Comparison of ENCODE assay signal across 8 cellular contexts in genomic region chr4:140426610-140427103, GRCh38. TPM values are rescaled to one million over a fixed set of nuclear protein-coding genes. Genes with fewer than 3 reads are reported as not detected.
DNase-seq lines count a peak whose midpoint lies in the region; ATAC-seq and TF ChIP-seq lines count a peak whose summit lies in the region.

No MANE protein-coding gene starts in this region.

- H3K4me3 ChIP-seq in GM06990 (replicated peaks; ENCODE audit: low read depth, low read length) (peak overlapping the region; percentile 75), suprapubic skin (peak overlapping the region; percentile 63)

- H3K4me3 Mint-ChIP-seq in activated naive CD4-positive, alpha-beta T cell treated with anti-CD3 and anti-CD28 coated beads, Interleukin-2, amount 50 U/mL, for 24 hours, result peak overlapping the region; percentile 40

- TF ChIP-seq CTCF in GM06990 (IDR thresholded peaks at IDR 0.05; ENCODE audit: insufficient read depth, low read length, poor library complexity, severe bottlenecking) (peak; percentile 24), suprapubic skin (IDR thresholded peaks at IDR 0.05) (no peak)

- H3K27me3 ChIP-seq in GM06990 (replicated peaks; ENCODE audit: control insufficient read depth, insufficient read depth, low read length) (no peaks in the 10 kb centered on the region), suprapubic skin (peaks cover 19% of the 10 kb centered on the region)

- H3K27ac Mint-ChIP-seq in activated naive CD4-positive, alpha-beta T cell treated with anti-CD3 and anti-CD28 coated beads, Interleukin-2, amount 50 U/mL, for 24 hours, result no peak overlapping the region

- TF ChIP-seq EP300 in suprapubic skin (IDR thresholded peaks at IDR 0.05), result no peak

- DNase-seq in GM06990 (ENCODE audit: extremely low read depth, insufficient read length) (peak; percentile 19), NCI-H1105 (lab: John Stamatoyannopoulos, UW) (peak; percentile 30), iPS-NIHi11 (ENCODE audit: low spot score) (peak; percentile 55), suprapubic skin (ENCODE audit: low spot score in 2 of 2) (peak in 1 of 2 donors; percentile 41), kidney glomerular epithelial cell (lab: John Stamatoyannopoulos, UW) (no peak), HCEC 1CT (no peak)

- no peaks in the 10 kb centered on the region for H3K36me3 ChIP-seq in GM06990 (ENCODE audit: control insufficient read depth, insufficient read depth, low read length)
- H3K36me3 ChIP-seq in suprapubic skin, result no peaks in the 10 kb centered on the region

- no peaks in the 10 kb centered on the region for H3K9me3 ChIP-seq in suprapubic skin

- H3K4me1 ChIP-seq in suprapubic skin, result peaks cover 16% of the 10 kb centered on the region

- WGBS in suprapubic skin, result 20% methylated on average over 9 of the region's 23 CpGs

- H3K27me3 Mint-ChIP-seq in activated naive CD4-positive, alpha-beta T cell treated with anti-CD3 and anti-CD28 coated beads, Interleukin-2, amount 50 U/mL, for 24 hours, result peaks cover 51% of the 10 kb centered on the region

- no peak for TF ChIP-seq POLR2A in suprapubic skin (IDR thresholded peaks at IDR 0.05)

- no peak overlapping the region for H3K27ac ChIP-seq in suprapubic skin

- ATAC-seq in GM21825 (IDR thresholded peaks at IDR 0.05; ENCODE audit: unreplicated experiment), result peak; percentile 15

- H3K36me3 Mint-ChIP-seq in activated naive CD4-positive, alpha-beta T cell treated with anti-CD3 and anti-CD28 coated beads, Interleukin-2, amount 50 U/mL, for 24 hours, result no peaks in the 10 kb centered on the region

- H3K4me1 Mint-ChIP-seq in activated naive CD4-positive, alpha-beta T cell treated with anti-CD3 and anti-CD28 coated beads, Interleukin-2, amount 50 U/mL, for 24 hours, result peaks cover 8% of the 10 kb centered on the region

- no peaks in the 10 kb centered on the region for H3K9me3 Mint-ChIP-seq in activated naive CD4-positive, alpha-beta T cell treated with anti-CD3 and anti-CD28 coated beads, Interleukin-2, amount 50 U/mL, for 24 hours

RNA-seq across cellular contexts. Expression of gene CLGN, which starts 0.8 kb away (rescaled TPM):
- 1 to 10 TPM in 1 of 4 donors, under 1 TPM in 2, not detected in 1; 0.34 to 1.1 (median 0.51) TPM for total RNA-seq in suprapubic skin

RNA-seq across cellular contexts. Expression of gene SCOC, which starts 53.2 kb away (rescaled TPM):
- 10 to 100 TPM; 26.9 to 42.9 (median 34.4) TPM for total RNA-seq in suprapubic skin

Comparison
In these comparisons a context has a peak if more than half of its experiments do, and no peak if none do; other contexts are left out.
1. DNase-seq: peak in GM06990 (single experiment), NCI-H1105 (single experiment) and iPS-NIHi11 (single experiment); none in kidney glomerular epithelial cell (single experiment) and HCEC 1CT (single experiment).